Comparison of ENCODE assay signal across 9 cellular contexts in the genomic region with DNA sequence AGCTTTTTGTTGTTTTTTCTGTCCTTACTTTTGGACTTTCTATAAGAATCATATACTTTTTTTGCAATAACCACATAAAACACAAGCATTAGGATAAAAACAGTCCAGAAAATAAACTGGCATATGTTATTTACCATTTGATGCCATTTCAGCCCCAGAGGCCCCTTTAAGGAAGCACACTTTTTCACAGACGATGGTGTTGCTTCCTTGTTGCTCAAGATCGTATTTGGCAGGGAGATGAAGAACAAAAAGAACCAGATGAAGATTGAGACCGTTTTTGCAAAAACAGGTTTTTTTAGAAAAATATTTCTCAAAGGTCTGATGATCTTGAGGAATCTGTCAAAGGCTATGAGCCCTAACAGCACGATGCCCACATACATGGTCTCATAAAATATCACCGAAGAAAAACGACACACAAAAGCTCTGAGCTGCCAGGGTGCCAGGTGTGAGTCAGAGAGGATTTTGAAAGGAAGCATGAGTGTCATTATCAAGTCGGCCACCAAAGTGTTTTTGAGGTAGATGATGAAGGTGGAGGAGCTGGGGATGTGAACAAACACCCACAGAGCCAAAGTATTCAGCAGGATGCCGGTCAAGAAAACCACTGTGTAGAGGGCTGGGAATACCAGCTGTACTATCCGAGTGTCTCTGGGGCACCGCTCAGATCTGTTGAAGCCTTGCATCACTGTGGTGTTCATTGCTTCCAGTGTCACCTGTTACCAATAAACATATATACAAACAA. TPM values are rescaled to one million over a fixed set of nuclear protein-coding genes. Genes with fewer than 3 reads are reported as not detected.
DNase-seq lines count a peak whose midpoint lies in the region; ATAC-seq and TF ChIP-seq lines count a peak whose summit lies in the region.
"Had no signal": no experiment of that assay in that cellular context is flagged by ENCODE, and none has a peak within 500 bp of the region (broad histone marks: within the 10 kb centered on the region; RNA-seq: fewer than 3 reads in every experiment).

No MANE protein-coding gene starts in this region.

- H3K9me3 Mint-ChIP-seq in activated CD4-positive, alpha-beta T cell treated with anti-CD3 and anti-CD28 coated beads for 36 hours (ENCODE audit: low read depth) = no peaks in the 10 kb centered on the region

- peak; percentile 52 for DNase-seq in activated CD4-positive, alpha-beta T cell treated with anti-CD3 and anti-CD28 coated beads for 36 hours
- no peak for DNase-seq in activated CD4-positive, alpha-beta T cell treated with anti-CD3 and anti-CD28 coated beads, Interleukin-2, amount 50 U/mL, for 48 hours
- DNase-seq in RWPE2 (ENCODE audit: low spot score) (no peak), esophagus muscularis mucosa (ENCODE audit: extremely low spot score) (no peak), spleen (no peak), ecto neural progenitor cell (ENCODE audit: low spot score) (no peak), NCI-H1694 treated with DMSO at 0.1 percent for 48 hours (lab: John Stamatoyannopoulos, UW) (no peak)

- WGBS in esophagus muscularis mucosa = 55% methylated on average over 10 of the region's 10 CpGs
- WGBS in spleen, 5 donors = 18 to 37% (median 22%) methylated on average over 10 of the region's 10 CpGs

- TF ChIP-seq POLR2A in esophagus muscularis mucosa (IDR thresholded peaks at IDR 0.05; ENCODE audit: low read depth) (no peak), spleen (IDR thresholded peaks at IDR 0.05) (no peak)

- H3K4me3 ChIP-seq in RWPE2 (ENCODE audit: severe bottlenecking) (no peak overlapping the region), esophagus muscularis mucosa (peak overlapping the region; percentile 0 to 28 (median 8)), spleen (peak overlapping the region in 7 of 8 donors; percentile 22 to 59 (median 35))

- H3K27me3 ChIP-seq in RWPE2 (ENCODE audit: insufficient read depth, poor library complexity, severe bottlenecking) = no peaks in the 10 kb centered on the region
- no peaks in the 10 kb centered on the region for H3K27me3 ChIP-seq in esophagus muscularis mucosa
- no peaks in the 10 kb centered on the region for H3K27me3 ChIP-seq in spleen (replicated peaks in 1 of 7)

- TF ChIP-seq CTCF in RWPE2 (IDR thresholded peaks at IDR 0.05; ENCODE audit: poor library complexity, severe bottlenecking) = no peak
- TF ChIP-seq CTCF in esophagus muscularis mucosa (IDR thresholded peaks at IDR 0.05) = no peak
- peak in 2 of 11 experiments; percentile 33 to 41 for TF ChIP-seq CTCF in spleen (IDR thresholded peaks at IDR 0.05 in 8 of 11, conservative IDR thresholded peaks at IDR 0.05 in 3 of 11)

- H3K36me3 ChIP-seq in RWPE2 (ENCODE audit: low read depth) = no peaks in the 10 kb centered on the region
- no peaks in the 10 kb centered on the region for H3K36me3 ChIP-seq in esophagus muscularis mucosa
- no peaks in the 10 kb centered on the region for H3K36me3 ChIP-seq in spleen

- peaks cover 13% of the 10 kb centered on the region for H3K27me3 Mint-ChIP-seq in activated CD4-positive, alpha-beta T cell treated with anti-CD3 and anti-CD28 coated beads for 36 hours

- H3K9me3 ChIP-seq in RWPE2 (ENCODE audit: severe bottlenecking) = no peaks in the 10 kb centered on the region
- H3K9me3 ChIP-seq in esophagus muscularis mucosa = no peaks in the 10 kb centered on the region
- no peaks in the 10 kb centered on the region for H3K9me3 ChIP-seq in spleen

- H3K36me3 Mint-ChIP-seq in activated CD4-positive, alpha-beta T cell treated with anti-CD3 and anti-CD28 coated beads for 36 hours (ENCODE audit: low read depth) = no peaks in the 10 kb centered on the region

- peak overlapping the region; percentile 26 for H3K4me3 Mint-ChIP-seq in activated CD4-positive, alpha-beta T cell treated with anti-CD3 and anti-CD28 coated beads for 36 hours

- H3K27ac ChIP-seq in RWPE2 (ENCODE audit: poor library complexity, severe bottlenecking) (no peak overlapping the region), esophagus muscularis mucosa (replicated peaks in 1 of 4) (no peak overlapping the region), spleen (peak overlapping the region; percentile 1 to 90 (median 81))

- ATAC-seq in activated CD4-positive, alpha-beta T cell treated with anti-CD3 and anti-CD28 coated beads for 36 hours = peak; percentile 91
- ATAC-seq in RWPE2 (ENCODE audit: low read depth) (peak; percentile 50; the same call in 2 of the 3 replicates), HG03280 (IDR thresholded peaks at IDR 0.05; ENCODE audit: unreplicated experiment) (no peak)

- intact Hi-C loops in activated CD4-positive, alpha-beta T cell treated with anti-CD3 and anti-CD28 coated beads for 36 hours (cut with DNase I, micrococcal nuclease) = loop anchor here (1.0 to 5.0 kb wide), 4 partner anchors 101 to 160 kb away; no protein-coding TSS in a partner anchor
- intact Hi-C loops in esophagus muscularis mucosa (cut with DNase I) = no loop called here
- intact Hi-C loops in spleen (cut with DNase I; ENCODE audit: low total_unique reads) = no loop called here

- H3K4me1 ChIP-seq in RWPE2 (ENCODE audit: insufficient read depth, poor library complexity, severe bottlenecking) (peaks cover 20% of the 10 kb centered on the region), esophagus muscularis mucosa (peaks cover 0 to 8% (median 4%) of the 10 kb centered on the region in 4 donors), spleen (peaks cover 0 to 62% (median 0%) of the 10 kb centered on the region in 6 donors)

- POLR2A ChIA-PET in activated CD4-positive, alpha-beta T cell treated with anti-CD3 and anti-CD28 coated beads for 36 hours (lab: Charles Lee) = interaction anchor here (1.2 kb wide), 1 partner anchor 28 kb away, joined by 4 read pairs; no protein-coding TSS in a partner anchor

- H3K4me1 Mint-ChIP-seq in activated CD4-positive, alpha-beta T cell treated with anti-CD3 and anti-CD28 coated beads for 36 hours = peaks cover 19% of the 10 kb centered on the region

- CTCF ChIA-PET in activated CD4-positive, alpha-beta T cell treated with anti-CD3 and anti-CD28 coated beads for 36 hours (lab: Charles Lee) = interaction anchor here (0.7 to 5.7 kb wide), 25 partner anchors 12 to 590 kb away, joined by 3 to 25 read pairs (median 4); partner anchors contain the start of genes GPR87 and P2RY14

- peak overlapping the region; percentile 40 for H3K27ac Mint-ChIP-seq in activated CD4-positive, alpha-beta T cell treated with anti-CD3 and anti-CD28 coated beads for 36 hours

- TF ChIP-seq EP300 in esophagus muscularis mucosa (IDR thresholded peaks at IDR 0.05) = no peak

RNA-seq across cellular contexts. Expression of gene P2RY13, which starts 0.9 kb away (rescaled TPM):
- total RNA-seq in activated CD4-positive, alpha-beta T cell treated with anti-CD3 and anti-CD28 coated beads for 36 hours = not detected
- total RNA-seq in esophagus muscularis mucosa (1 to 10 TPM in 3 of 4 donors, under 1 TPM in 1; 0.80 to 2.0 (median 1.4) TPM), spleen (10 to 100 TPM; 36.1 to 78.3 (median 48.9) TPM)
- 10 to 100 TPM in 1 of 3 donors, 1 to 10 TPM in 2; 7.1 to 11.6 (median 9.6) TPM for polyA plus RNA-seq in spleen
- total RNA-seq: glomerular endothelial cell had no signal

RNA-seq across cellular contexts. Expression of gene GPR87, which starts 11.8 kb away (rescaled TPM):
- total RNA-seq in activated CD4-positive, alpha-beta T cell treated with anti-CD3 and anti-CD28 coated beads for 36 hours = 1 to 10 TPM; 2.3 to 2.5 TPM
- not detected for total RNA-seq in esophagus muscularis mucosa
- not detected for total RNA-seq in spleen
- polyA plus RNA-seq in spleen = not detected

RNA-seq across cellular contexts. Expression of gene P2RY14, which starts 50.1 kb away (rescaled TPM):
- under 1 TPM; 0.16 to 0.25 TPM for total RNA-seq in activated CD4-positive, alpha-beta T cell treated with anti-CD3 and anti-CD28 coated beads for 36 hours
- 10 to 100 TPM in 3 of 4 donors, 1 to 10 TPM in 1; 3.0 to 14.2 (median 12.4) TPM for total RNA-seq in esophagus muscularis mucosa
- 1 to 10 TPM; 1.4 to 5.2 (median 3.1) TPM for total RNA-seq in spleen
- 1 to 10 TPM in 1 of 3 donors, under 1 TPM in 2; 0.32 to 1.8 (median 0.85) TPM for polyA plus RNA-seq in spleen
- total RNA-seq: glomerular endothelial cell had no signal

RNA-seq across cellular contexts. Expression of gene P2RY12, which starts 56.1 kb away (rescaled TPM):
- not detected for total RNA-seq in activated CD4-positive, alpha-beta T cell treated with anti-CD3 and anti-CD28 coated beads for 36 hours
- total RNA-seq in esophagus muscularis mucosa (1 to 10 TPM; 1.5 to 4.6 (median 2.8) TPM), spleen (10 to 100 TPM in 3 of 7 donors, 1 to 10 TPM in 4; 5.9 to 19.2 (median 7.5) TPM)
- polyA plus RNA-seq in spleen = 1 to 10 TPM in 2 of 3 donors, under 1 TPM in 1; 0.78 to 2.9 (median 2.0) TPM
- total RNA-seq: glomerular endothelial cell had no signal

Comparison
In these comparisons a context has a peak if more than half of its experiments do, and no peak if none do; other contexts are left out.
1. H3K27ac ChIP-seq: peak in spleen (8 of 8); none in RWPE2 (single experiment) and esophagus muscularis mucosa (0 of 4).
2. RNA of gene P2RY13, which starts 0.9 kb away (total RNA-seq): 36.1 to 78.3 TPM in spleen; 0.80 to 2.0 TPM in esophagus muscularis mucosa and not detected in activated CD4-positive, alpha-beta T cell treated with anti-CD3 and anti-CD28 coated beads for 36 hours; every median in the first group is over 10 times any median in the second.
3. intact Hi-C loops: an anchor here in activated CD4-positive, alpha-beta T cell treated with anti-CD3 and anti-CD28 coated beads for 36 hours (1.0 to 5.0 kb wide); none called in esophagus muscularis mucosa and spleen.